ENCODE assay signal across 36 cellular contexts in the genomic region with DNA sequence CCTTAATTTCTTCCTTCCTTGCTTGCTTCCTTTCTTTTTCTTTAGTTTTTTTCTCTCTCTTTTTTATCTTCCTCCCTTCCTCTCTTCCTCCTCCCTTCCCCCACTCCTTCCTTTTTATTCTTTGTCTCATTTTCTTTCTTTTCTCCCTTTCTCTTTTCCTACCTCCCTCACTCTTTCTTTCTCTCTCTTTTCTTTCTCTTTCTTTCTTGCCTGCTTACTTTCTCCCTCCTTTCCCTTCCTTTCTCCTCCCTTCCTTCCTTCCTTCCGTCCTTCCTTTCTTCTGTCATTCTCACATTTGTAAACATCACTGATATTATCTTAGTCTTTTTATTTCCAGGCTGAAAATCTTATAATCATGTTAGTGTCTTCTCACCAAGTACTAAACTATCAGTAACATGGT. TPM values are rescaled to one million over a fixed set of nuclear protein-coding genes. Genes with fewer than 3 reads are reported as not detected.
"Had no signal": no experiment of that assay in that cellular context is flagged by ENCODE, and none has a peak within 500 bp of the region (broad histone marks: within the 10 kb centered on the region; RNA-seq: fewer than 3 reads in every experiment).

No MANE protein-coding gene starts in this region.

- H3K27ac Mint-ChIP-seq: activated CD4-positive, alpha-beta memory T cell treated with anti-CD3 and anti-CD28 coated beads, Interleukin-2, amount 10 ng/mL, durations not matched to agents 7 days and 5 days; activated CD4-positive, alpha-beta T cell treated with anti-CD3 and anti-CD28 coated beads for 36 hours; activated CD4-positive, alpha-beta T cell treated with anti-CD3 and anti-CD28 coated beads, Interleukin-2, amount 10 ng/mL, durations not matched to agents 7 days and 5 days; activated CD8-positive, alpha-beta memory T cell treated with anti-CD3 and anti-CD28 coated beads, Interleukin-2, amount 10 ng/mL, durations not matched to agents 7 days and 5 days; activated CD8-positive, alpha-beta T cell treated with anti-CD3 and anti-CD28 coated beads, Interleukin-2, amount 10 ng/mL, durations not matched to agents 7 days and 5 days; activated naive CD4-positive, alpha-beta T cell treated with anti-CD3 and anti-CD28 coated beads, Interleukin-2, amount 10 ng/mL, durations not matched to agents 7 days and 5 days; activated naive CD4-positive, alpha-beta T cell treated with anti-CD3 and anti-CD28 coated beads, Interleukin-2, amount 50 U/mL, for 24 hours; activated naive CD8-positive, alpha-beta T cell; activated naive CD8-positive, alpha-beta T cell treated with anti-CD3 and anti-CD28 coated beads, Interleukin-2, amount 10 ng/mL, durations not matched to agents 7 days and 5 days; activated naive CD8-positive, alpha-beta T cell treated with anti-CD3 and anti-CD28 coated beads, Interleukin-2, amount 50 U/mL, for 24 hours; activated T-cell treated with anti-CD3 and anti-CD28 coated beads, Interleukin-2, amount 50 U/mL, for 24 hours; activated T-helper 2 cell treated with anti-CD3 and anti-CD28 coated beads, Interferon-gamma antibody, Interleukin-2, Interleukin-4, amounts not matched to agents 10 μg/mL and 5 μg/mL and 100 μg/mL, durations not matched to agents 14 hours and 24 hours and 36 hours; T-helper 1 cell treated with Interleukin-12 subunit alpha and Interleukin-12 subunit beta and Interleukin-4 antibody, amounts not matched to agents 30 μg/mL and 1 μg/mL, for 36 hours; T-helper 2 cell treated with Interferon-gamma antibody and Interleukin-4, amounts not matched to agents 5 μg/mL and 100 μg/mL, for 36 hours had no signal

- H3K4me1 Mint-ChIP-seq: activated CD4-positive, alpha-beta memory T cell treated with anti-CD3 and anti-CD28 coated beads, Interleukin-2, amount 10 ng/mL, durations not matched to agents 7 days and 5 days; activated CD4-positive, alpha-beta T cell treated with anti-CD3 and anti-CD28 coated beads for 36 hours; activated CD4-positive, alpha-beta T cell treated with anti-CD3 and anti-CD28 coated beads, Interleukin-2, amount 10 ng/mL, durations not matched to agents 7 days and 5 days; activated CD8-positive, alpha-beta memory T cell treated with anti-CD3 and anti-CD28 coated beads, Interleukin-2, amount 10 ng/mL, durations not matched to agents 7 days and 5 days; activated naive CD4-positive, alpha-beta T cell treated with anti-CD3 and anti-CD28 coated beads, Interleukin-2, amount 10 ng/mL, durations not matched to agents 7 days and 5 days; activated naive CD4-positive, alpha-beta T cell treated with anti-CD3 and anti-CD28 coated beads, Interleukin-2, amount 50 U/mL, for 24 hours; activated naive CD8-positive, alpha-beta T cell treated with anti-CD3 and anti-CD28 coated beads, Interleukin-2, amount 10 ng/mL, durations not matched to agents 7 days and 5 days; activated naive CD8-positive, alpha-beta T cell treated with anti-CD3 and anti-CD28 coated beads, Interleukin-2, amount 50 U/mL, for 24 hours had no signal

- H3K9me3 ChIP-seq: ascending aorta, body of pancreas, breast epithelium had no signal

- H3K9me3 Mint-ChIP-seq: activated CD4-positive, alpha-beta memory T cell treated with anti-CD3 and anti-CD28 coated beads, Interleukin-2, amount 10 ng/mL, durations not matched to agents 7 days and 5 days; activated CD4-positive, alpha-beta T cell treated with anti-CD3 and anti-CD28 coated beads, Interleukin-2, amount 10 ng/mL, durations not matched to agents 7 days and 5 days; activated naive CD4-positive, alpha-beta T cell treated with anti-CD3 and anti-CD28 coated beads, Interleukin-2, amount 10 ng/mL, durations not matched to agents 7 days and 5 days; activated naive CD8-positive, alpha-beta T cell treated with anti-CD3 and anti-CD28 coated beads, Interleukin-2, amount 10 ng/mL, durations not matched to agents 7 days and 5 days; activated naive CD8-positive, alpha-beta T cell treated with anti-CD3 and anti-CD28 coated beads, Interleukin-2, amount 50 U/mL, for 24 hours; activated T-cell treated with anti-CD3 and anti-CD28 coated beads, Interleukin-2, amount 50 U/mL, for 24 hours had no signal

- H3K4me3 Mint-ChIP-seq: activated CD4-positive, alpha-beta memory T cell treated with anti-CD3 and anti-CD28 coated beads, Interleukin-2, amount 10 ng/mL, durations not matched to agents 7 days and 5 days; activated CD4-positive, alpha-beta T cell treated with anti-CD3 and anti-CD28 coated beads for 36 hours; activated CD4-positive, alpha-beta T cell treated with anti-CD3 and anti-CD28 coated beads, Interleukin-2, amount 10 ng/mL, durations not matched to agents 7 days and 5 days; activated CD8-positive, alpha-beta memory T cell treated with anti-CD3 and anti-CD28 coated beads, Interleukin-2, amount 10 ng/mL, durations not matched to agents 7 days and 5 days; activated CD8-positive, alpha-beta T cell treated with anti-CD3 and anti-CD28 coated beads, Interleukin-2, amount 10 ng/mL, durations not matched to agents 7 days and 5 days; activated naive CD4-positive, alpha-beta T cell treated with anti-CD3 and anti-CD28 coated beads, Interleukin-2, amount 10 ng/mL, durations not matched to agents 7 days and 5 days; activated naive CD4-positive, alpha-beta T cell treated with anti-CD3 and anti-CD28 coated beads, Interleukin-2, amount 50 U/mL, for 24 hours; activated naive CD8-positive, alpha-beta T cell; activated naive CD8-positive, alpha-beta T cell treated with anti-CD3 and anti-CD28 coated beads, Interleukin-2, amount 10 ng/mL, durations not matched to agents 7 days and 5 days; activated naive CD8-positive, alpha-beta T cell treated with anti-CD3 and anti-CD28 coated beads, Interleukin-2, amount 50 U/mL, for 24 hours; activated T-cell treated with anti-CD3 and anti-CD28 coated beads, Interleukin-2, amount 50 U/mL, for 24 hours; T-helper 1 cell treated with Interleukin-12 subunit alpha and Interleukin-12 subunit beta and Interleukin-4 antibody, amounts not matched to agents 30 μg/mL and 1 μg/mL, for 36 hours; T-helper 2 cell treated with Interferon-gamma antibody and Interleukin-4, amounts not matched to agents 5 μg/mL and 100 μg/mL, for 36 hours had no signal

- H3K27ac ChIP-seq: ascending aorta, body of pancreas, brain microvascular endothelial cell, breast epithelium, VCaP had no signal

- H3K4me3 ChIP-seq: ascending aorta, body of pancreas, breast epithelium had no signal

- H3K27me3 ChIP-seq: ascending aorta, body of pancreas, brain microvascular endothelial cell, breast epithelium had no signal

- H3K36me3 ChIP-seq: ascending aorta, brain microvascular endothelial cell, breast epithelium had no signal

- H3K27me3 Mint-ChIP-seq: activated CD4-positive, alpha-beta memory T cell treated with anti-CD3 and anti-CD28 coated beads, Interleukin-2, amount 10 ng/mL, durations not matched to agents 7 days and 5 days; activated CD4-positive, alpha-beta T cell treated with anti-CD3 and anti-CD28 coated beads for 36 hours; activated CD4-positive, alpha-beta T cell treated with anti-CD3 and anti-CD28 coated beads, Interleukin-2, amount 10 ng/mL, durations not matched to agents 7 days and 5 days; activated CD8-positive, alpha-beta memory T cell treated with anti-CD3 and anti-CD28 coated beads, Interleukin-2, amount 10 ng/mL, durations not matched to agents 7 days and 5 days; activated naive CD4-positive, alpha-beta T cell treated with anti-CD3 and anti-CD28 coated beads, Interleukin-2, amount 10 ng/mL, durations not matched to agents 7 days and 5 days; activated naive CD4-positive, alpha-beta T cell treated with anti-CD3 and anti-CD28 coated beads, Interleukin-2, amount 50 U/mL, for 24 hours; activated naive CD8-positive, alpha-beta T cell; activated naive CD8-positive, alpha-beta T cell treated with anti-CD3 and anti-CD28 coated beads, Interleukin-2, amount 10 ng/mL, durations not matched to agents 7 days and 5 days; activated naive CD8-positive, alpha-beta T cell treated with anti-CD3 and anti-CD28 coated beads, Interleukin-2, amount 50 U/mL, for 24 hours; activated T-cell treated with anti-CD3 and anti-CD28 coated beads, Interleukin-2, amount 50 U/mL, for 24 hours had no signal

- FAIRE-seq: TTC549 had no signal

- H3K4me1 ChIP-seq: ascending aorta, body of pancreas, breast epithelium had no signal

- DNase-seq: activated CD4-positive, alpha-beta memory T cell treated with anti-CD3 and anti-CD28 coated beads, Interleukin-2, amount 10 ng/mL, durations not matched to agents 7 days and 5 days; activated CD4-positive, alpha-beta T cell treated with anti-CD3 and anti-CD28 coated beads for 1 hour; activated CD4-positive, alpha-beta T cell treated with anti-CD3 and anti-CD28 coated beads for 36 hours; activated CD4-positive, alpha-beta T cell treated with anti-CD3 and anti-CD28 coated beads for 48 hours; activated CD4-positive, alpha-beta T cell treated with anti-CD3 and anti-CD28 coated beads, Interleukin-2, amount 10 ng/mL, durations not matched to agents 7 days and 5 days; activated CD4-positive, alpha-beta T cell treated with anti-CD3 and anti-CD28 coated beads, Interleukin-2, amount 50 U/mL, for 48 hours; activated CD4-positive, CD25-positive, alpha-beta regulatory T cell; activated CD8-positive, alpha-beta memory T cell treated with anti-CD3 and anti-CD28 coated beads for 24 hours; activated CD8-positive, alpha-beta memory T cell treated with anti-CD3 and anti-CD28 coated beads, Interleukin-2, amount 10 ng/mL, durations not matched to agents 7 days and 5 days; activated CD8-positive, alpha-beta memory T cell treated with anti-CD3 and anti-CD28 coated beads, Interleukin-2, amount 50 U/mL, for 48 hours; activated CD8-positive, alpha-beta T cell treated with anti-CD3 and anti-CD28 coated beads, Interleukin-2, amount 10 ng/mL, durations not matched to agents 7 days and 5 days; activated effector memory CD4-positive, alpha-beta T cell treated with Interleukin-2 at 50 U/mL for 16 hours; activated gamma-delta T cell; activated naive CD4-positive, alpha-beta T cell treated with anti-CD3 and anti-CD28 coated beads, Interleukin-2, amount 10 ng/mL, durations not matched to agents 7 days and 5 days; activated naive CD4-positive, alpha-beta T cell treated with Interleukin-2 at 50 U/mL for 16 hours; activated naive CD8-positive, alpha-beta T cell treated with anti-CD3 and anti-CD28 coated beads, Interleukin-2, amount 10 ng/mL, durations not matched to agents 7 days and 5 days; activated naive CD8-positive, alpha-beta T cell treated with anti-CD3 and anti-CD28 coated beads, Interleukin-2, amount 50 U/mL, for 24 hours; activated T-cell treated with anti-CD3 and anti-CD28 coated beads, Interleukin-2, amount 50 U/mL, for 24 hours; activated T-cell treated with anti-CD3 and anti-CD28 coated beads, Interleukin-2, amount 50 U/mL, for 48 hours; amygdala; anterior cingulate cortex; body of pancreas; brain microvascular endothelial cell; central memory CD4-positive, alpha-beta T cell; T-helper 1 cell; T-helper 2 cell; T-helper 9 cell had no signal

- H3K36me3 Mint-ChIP-seq: activated CD8-positive, alpha-beta memory T cell treated with anti-CD3 and anti-CD28 coated beads, Interleukin-2, amount 10 ng/mL, durations not matched to agents 7 days and 5 days; activated naive CD4-positive, alpha-beta T cell treated with anti-CD3 and anti-CD28 coated beads, Interleukin-2, amount 10 ng/mL, durations not matched to agents 7 days and 5 days; activated naive CD4-positive, alpha-beta T cell treated with anti-CD3 and anti-CD28 coated beads, Interleukin-2, amount 50 U/mL, for 24 hours; activated naive CD8-positive, alpha-beta T cell; activated naive CD8-positive, alpha-beta T cell treated with anti-CD3 and anti-CD28 coated beads, Interleukin-2, amount 10 ng/mL, durations not matched to agents 7 days and 5 days had no signal

RNA-seq across cellular contexts. Expression of a gene that starts 38.8 kb away (rescaled TPM):
- total RNA-seq: activated CD4-positive, alpha-beta T cell treated with anti-CD3 and anti-CD28 coated beads for 36 hours; activated CD4-positive, alpha-beta T cell treated with anti-CD3 and anti-CD28 coated beads, Interleukin-2, amount 10 ng/mL, durations not matched to agents 7 days and 5 days; activated CD8-positive, alpha-beta memory T cell treated with anti-CD3 and anti-CD28 coated beads, Interleukin-2, amount 10 ng/mL, durations not matched to agents 7 days and 5 days; activated CD8-positive, alpha-beta T cell treated with anti-CD3 and anti-CD28 coated beads, Interleukin-2, amount 10 ng/mL, durations not matched to agents 7 days and 5 days; activated naive CD8-positive, alpha-beta T cell treated with anti-CD3 and anti-CD28 coated beads, Interleukin-2, amount 10 ng/mL, durations not matched to agents 7 days and 5 days; activated T-helper 2 cell treated with anti-CD3 and anti-CD28 coated beads, Interferon-gamma antibody, Interleukin-2, Interleukin-4, amounts not matched to agents 10 μg/mL and 5 μg/mL and 100 μg/mL, durations not matched to agents 14 hours and 24 hours and 36 hours; ascending aorta had no signal
